ENCODE assay signal across 7 cellular contexts in the genomic region with DNA sequence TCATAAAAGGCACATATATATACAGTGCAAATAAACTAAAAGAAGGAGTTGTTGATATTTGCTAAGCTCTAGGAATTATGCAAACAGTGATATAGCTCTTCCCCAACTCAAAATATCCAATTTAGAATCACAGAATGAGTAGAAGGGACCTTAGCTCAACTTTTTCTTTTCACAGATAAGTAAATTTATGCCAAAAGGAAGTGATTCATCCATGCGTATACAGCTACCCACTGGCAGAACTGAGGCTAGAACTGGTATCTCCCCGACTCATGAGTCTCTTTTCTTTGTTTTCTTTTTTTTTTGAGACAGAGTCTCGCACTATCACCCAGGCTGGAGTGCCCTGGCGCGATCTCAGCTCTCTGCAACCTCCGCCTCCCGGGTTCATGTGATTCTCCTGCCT. TPM values are rescaled to one million over a fixed set of nuclear protein-coding genes. Genes with fewer than 3 reads are reported as not detected.
DNase-seq lines count a peak whose midpoint lies in the region; ATAC-seq and TF ChIP-seq lines count a peak whose summit lies in the region.

No MANE protein-coding gene starts in this region.

- H3K27me3 Mint-ChIP-seq in dendritic cell treated with granulocyte-macrophage colony-stimulating factor and Interleukin-4, amounts not matched to agents 40 ng/mL and 50 ng/mL, for 4 days: no peaks in the 10 kb centered on the region

- DNase-seq in GM03348 (ENCODE audit: low spot score) (peak; percentile 43), NOMO-1 (lab: John Stamatoyannopoulos, UW; ENCODE audit: unreplicated experiment in 2 of 2) (peak; percentile 18 to 72), sigmoid colon (no peak), posterior vena cava (ENCODE audit: low spot score) (no peak), NCI-H2081 treated with DMSO at 0.1 percent for 48 hours (lab: John Stamatoyannopoulos, UW) (no peak)

- H3K27ac ChIP-seq in sigmoid colon: peak overlapping the region in 3 of 4 donors; percentile 55 to 87 (median 85)

- no peaks in the 10 kb centered on the region for H3K9me3 ChIP-seq in sigmoid colon

- intact Hi-C loops in dendritic cell treated with granulocyte-macrophage colony-stimulating factor and Interleukin-4, amounts not matched to agents 40 ng/mL and 50 ng/mL, for 4 days (cut with micrococcal nuclease): loop anchor here (10.0 kb wide), 1 partner anchor 46 kb away; no protein-coding TSS in a partner anchor
- intact Hi-C loops in sigmoid colon (cut with DNase I) (no loop called here), posterior vena cava (cut with DNase I) (no loop called here)

- no peak for TF ChIP-seq EP300 in sigmoid colon (IDR thresholded peaks at IDR 0.05)

- no peak overlapping the region for H3K4me3 ChIP-seq in sigmoid colon

- no peak for ATAC-seq in HG03175 (IDR thresholded peaks at IDR 0.05; ENCODE audit: unreplicated experiment)

- H3K4me1 Mint-ChIP-seq in dendritic cell treated with granulocyte-macrophage colony-stimulating factor and Interleukin-4, amounts not matched to agents 40 ng/mL and 50 ng/mL, for 4 days (ENCODE audit: low read depth): peaks cover 34% of the 10 kb centered on the region

- H3K4me3 Mint-ChIP-seq in dendritic cell treated with granulocyte-macrophage colony-stimulating factor and Interleukin-4, amounts not matched to agents 40 ng/mL and 50 ng/mL, for 4 days: peak overlapping the region; percentile 40

- H3K36me3 Mint-ChIP-seq in dendritic cell treated with granulocyte-macrophage colony-stimulating factor and Interleukin-4, amounts not matched to agents 40 ng/mL and 50 ng/mL, for 4 days (ENCODE audit: low read depth): peaks cover 49% of the 10 kb centered on the region

- peaks cover 0 to 94% (median 64%) of the 10 kb centered on the region in 4 donors for H3K4me1 ChIP-seq in sigmoid colon

- no peak for TF ChIP-seq POLR2A in sigmoid colon (IDR thresholded peaks at IDR 0.05)

- no peaks in the 10 kb centered on the region for H3K9me3 Mint-ChIP-seq in dendritic cell treated with granulocyte-macrophage colony-stimulating factor and Interleukin-4, amounts not matched to agents 40 ng/mL and 50 ng/mL, for 4 days

- H3K27me3 ChIP-seq in sigmoid colon: no peaks in the 10 kb centered on the region

- H3K36me3 ChIP-seq in sigmoid colon: peaks cover 0 to 39% (median 16%) of the 10 kb centered on the region in 4 donors

- WGBS in sigmoid colon, 2 donors: 67 to 71% methylated on average over 7 of the region's 7 CpGs

- H3K27ac Mint-ChIP-seq in dendritic cell treated with granulocyte-macrophage colony-stimulating factor and Interleukin-4, amounts not matched to agents 40 ng/mL and 50 ng/mL, for 4 days: peak overlapping the region; percentile 68

- TF ChIP-seq CTCF in sigmoid colon (IDR thresholded peaks at IDR 0.05): no peak

RNA-seq across cellular contexts. Expression of a gene that starts 54.2 kb away (rescaled TPM):
- 1,000 to 10,000 TPM in 1 of 4 donors, 100 to 1,000 TPM in 3; 637 to 1,443 (median 763) TPM for total RNA-seq in sigmoid colon
- polyA plus RNA-seq in sigmoid colon: 10 to 100 TPM in 2 of 3 donors, 1 to 10 TPM in 1; 8.3 to 42.5 (median 10.8) TPM
- 100 to 1,000 TPM; 300 to 417 TPM for total RNA-seq in posterior vena cava

Comparison
In these comparisons a context has a peak if more than half of its experiments do, and no peak if none do; other contexts are left out.
1. DNase-seq: peak in GM03348 (single experiment) and NOMO-1 (2 of 2); none in sigmoid colon (single experiment), posterior vena cava (single experiment) and NCI-H2081 treated with DMSO at 0.1 percent for 48 hours (single experiment).